Comparison of ENCODE assay signal across 9 cellular contexts in genomic region chr2:9358846-9359245, GRCh38.
"Had no signal": no experiment of that assay in that cellular context is flagged by ENCODE, and none has a peak within 500 bp of the region (broad histone marks: within the 10 kb centered on the region; RNA-seq: fewer than 3 reads in every experiment).

No MANE protein-coding gene starts in this region.

- H2AFZ ChIP-seq: GM23248 had no signal

- H3K4me3 ChIP-seq: GM23248, HAP-1, K562 had no signal

- DNase-seq: GM23248, GOT3, H7, HFFc6, IMR-90, KG1 had no signal

- H3K9ac ChIP-seq: GM23248 had no signal

- H3K9me3 ChIP-seq: HAP-1 had no signal

- H3K27ac ChIP-seq: GM23248 had no signal

- ATAC-seq: HCT116, K562 had no signal
